Comparison of ENCODE assay signal across 30 cellular contexts in the genomic region with DNA sequence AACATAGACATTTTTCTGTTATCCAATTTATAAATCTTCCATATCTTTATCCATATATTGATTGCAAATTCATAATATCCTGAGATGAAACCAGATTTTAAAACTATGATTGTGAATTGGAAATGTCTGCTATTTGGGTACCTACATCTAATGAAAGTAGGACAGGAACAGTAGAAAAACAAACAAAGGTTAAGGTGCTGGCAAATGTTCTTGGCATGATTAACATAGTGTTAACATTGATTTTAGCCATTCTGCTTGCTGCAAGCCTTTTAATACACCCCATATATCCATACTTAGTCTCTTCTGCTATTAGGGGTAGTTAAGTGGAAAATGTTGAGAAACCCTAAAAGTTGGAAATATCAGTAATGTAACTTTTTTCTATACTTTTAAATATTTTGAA.
"Had no signal": no experiment of that assay in that cellular context is flagged by ENCODE, and none has a peak within 500 bp of the region (broad histone marks: within the 10 kb centered on the region; RNA-seq: fewer than 3 reads in every experiment).

No MANE protein-coding gene starts in this region.

- H3K36me3 Mint-ChIP-seq: activated naive CD8-positive, alpha-beta T cell had no signal

- H3K36me3 ChIP-seq: brain microvascular endothelial cell, esophagus muscularis mucosa, gastrocnemius medialis, WERI-Rb-1 had no signal

- H3K4me1 ChIP-seq: foreskin keratinocyte, gastrocnemius medialis had no signal

- H3K4me3 Mint-ChIP-seq: activated B cell treated with CpG ODN at 0.5 μM for 24 hours; activated CD8-positive, alpha-beta T cell treated with anti-CD3 and anti-CD28 coated beads for 36 hours; activated naive CD8-positive, alpha-beta T cell; activated T-cell treated with anti-CD3 and anti-CD28 coated beads, Interleukin-2, amount 50 U/mL, for 4 hours; activated T-helper 17 cell treated with anti-CD3 and anti-CD28 coated beads, Interleukin-2, amount 50 U/mL, for 72 hours; dendritic cell treated with granulocyte-macrophage colony-stimulating factor and Interleukin-4, amounts not matched to agents 40 ng/mL and 50 ng/mL, for 4 days; T-helper 17 cell; T-helper 2 cell treated with Interferon-gamma antibody and Interleukin-4, amounts not matched to agents 5 μg/mL and 100 μg/mL, for 36 hours had no signal

- FAIRE-seq: astrocyte had no signal

- H3K27me3 Mint-ChIP-seq: activated B cell treated with CpG ODN at 0.5 μM for 24 hours; activated CD8-positive, alpha-beta T cell treated with anti-CD3 and anti-CD28 coated beads for 36 hours; activated naive CD8-positive, alpha-beta T cell; activated T-helper 17 cell treated with anti-CD3 and anti-CD28 coated beads, Interleukin-2, amount 50 U/mL, for 72 hours; dendritic cell treated with granulocyte-macrophage colony-stimulating factor and Interleukin-4, amounts not matched to agents 40 ng/mL and 50 ng/mL, for 4 days; T-helper 17 cell had no signal

- H3K27ac ChIP-seq: brain microvascular endothelial cell, coronary artery, esophagus muscularis mucosa, foreskin keratinocyte, gastrocnemius medialis, WERI-Rb-1 had no signal

- H3K27ac Mint-ChIP-seq: activated B cell treated with CpG ODN at 0.5 μM for 24 hours; activated CD8-positive, alpha-beta T cell treated with anti-CD3 and anti-CD28 coated beads for 36 hours; activated naive CD8-positive, alpha-beta T cell; activated T-helper 17 cell treated with anti-CD3 and anti-CD28 coated beads, Interleukin-2, amount 50 U/mL, for 72 hours; dendritic cell treated with granulocyte-macrophage colony-stimulating factor and Interleukin-4, amounts not matched to agents 40 ng/mL and 50 ng/mL, for 4 days; T-helper 17 cell; T-helper 2 cell treated with Interferon-gamma antibody and Interleukin-4, amounts not matched to agents 5 μg/mL and 100 μg/mL, for 36 hours had no signal

- ATAC-seq: activated CD4-positive, CD25-positive, alpha-beta regulatory T cell treated with anti-CD3 and anti-CD28 coated beads, Interleukin-2, amount 50 U/mL, for 24 hours; activated CD8-positive, alpha-beta T cell treated with anti-CD3 and anti-CD28 coated beads for 36 hours; activated T-cell treated with anti-CD3 and anti-CD28 coated beads, Interleukin-2, amount 50 U/mL, for 4 hours; activated T-helper 17 cell treated with anti-CD3 and anti-CD28 coated beads, Interleukin-2, amount 50 U/mL, for 72 hours; foreskin keratinocyte; gastrocnemius medialis; T-helper 17 cell had no signal

- DNase-seq: activated B cell treated with CpG ODN at 0.5 μM for 24 hours; activated CD4-positive, alpha-beta T cell treated with anti-CD3 and anti-CD28 coated beads for 48 hours; activated CD4-positive, alpha-beta T cell treated with anti-CD3 and anti-CD28 coated beads, Interleukin-2, amount 50 U/mL, for 1 hour; activated CD4-positive, alpha-beta T cell treated with anti-CD3 and anti-CD28 coated beads, Interleukin-2, amount 50 U/mL, for 48 hours; activated CD8-positive, alpha-beta memory T cell treated with anti-CD3 and anti-CD28 coated beads for 24 hours; activated CD8-positive, alpha-beta T cell treated with anti-CD3 and anti-CD28 coated beads for 36 hours; activated effector memory CD4-positive, alpha-beta T cell treated with Interleukin-2 at 50 U/mL for 16 hours; activated gamma-delta T cell treated with Interleukin-2 at 50 U/mL for 16 hours; activated naive CD4-positive, alpha-beta T cell treated with anti-CD3 and anti-CD28 coated beads, Interleukin-2, amount 50 U/mL, for 16 hours; activated naive CD4-positive, alpha-beta T cell treated with Interleukin-2 at 50 U/mL for 16 hours; activated T-cell treated with anti-CD3 and anti-CD28 coated beads, Interleukin-2, amount 50 U/mL, for 4 hours; amniotic stem cell; brain microvascular endothelial cell; effector memory CD4-positive, alpha-beta T cell; erythroblast; foreskin keratinocyte; gastrocnemius medialis; T-helper 1 cell; T-helper 17 cell; T1000; WERI-Rb-1 had no signal

- H3K27me3 ChIP-seq: brain microvascular endothelial cell, dorsolateral prefrontal cortex, esophagus muscularis mucosa, foreskin keratinocyte, gastrocnemius medialis had no signal

- H3K4me3 ChIP-seq: coronary artery, dorsolateral prefrontal cortex, esophagus muscularis mucosa, gastrocnemius medialis had no signal

- H3K4me1 Mint-ChIP-seq: activated B cell treated with CpG ODN at 0.5 μM for 24 hours; activated T-helper 17 cell treated with anti-CD3 and anti-CD28 coated beads, Interleukin-2, amount 50 U/mL, for 72 hours; T-helper 17 cell had no signal

- H3K9me3 ChIP-seq: esophagus muscularis mucosa, gastrocnemius medialis had no signal

- H3K9me3 Mint-ChIP-seq: activated B cell treated with CpG ODN at 0.5 μM for 24 hours; activated CD8-positive, alpha-beta T cell treated with anti-CD3 and anti-CD28 coated beads for 36 hours; activated T-cell treated with anti-CD3 and anti-CD28 coated beads, Interleukin-2, amount 50 U/mL, for 4 hours; dendritic cell treated with granulocyte-macrophage colony-stimulating factor and Interleukin-4, amounts not matched to agents 40 ng/mL and 50 ng/mL, for 4 days; T-helper 2 cell treated with Interferon-gamma antibody and Interleukin-4, amounts not matched to agents 5 μg/mL and 100 μg/mL, for 36 hours had no signal
